In genomic region chr1:186046437-186047233, GRCh38 we compare ENCODE assay signal across 1 cellular context.
TF ChIP-seq lines count a peak whose summit lies in the region.

No MANE protein-coding gene starts in this region.

TF ChIP-seq in K562, 482 proteins besides CTCF, POLR2A, EP300 and RAD21 (continued from another document):
- TF ChIP-seq BCLAF1 (IDR thresholded peaks at IDR 0.05; ENCODE audit: borderline replicate concordance in 1 of 2, control insufficient read depth in 1 of 2, low read depth in 2 of 2, low read length in 1 of 2) = no peak
- TF ChIP-seq FOXA3 (CRISPR knock-in tag; conservative IDR thresholded peaks at IDR 0.05 in 1 of 2, IDR thresholded peaks at IDR 0.05 in 1 of 2) = no peak
- no peak for TF ChIP-seq SMAD3 (CRISPR knock-in tag; conservative IDR thresholded peaks at IDR 0.05)
- no peak for TF ChIP-seq ZBTB49 (CRISPR knock-in tag; IDR thresholded peaks at IDR 0.05; ENCODE audit: borderline replicate concordance)
- no peak for TF ChIP-seq ZNF311 (CRISPR knock-in tag; IDR thresholded peaks at IDR 0.05)
- TF ChIP-seq FOXP4 (CRISPR knock-in tag; IDR thresholded peaks at IDR 0.05; ENCODE audit: borderline replicate concordance) = no peak
- TF ChIP-seq ZNF407 (IDR thresholded peaks at IDR 0.05; ENCODE audit: low read depth) = no peak
- TF ChIP-seq XRCC4 (IDR thresholded peaks at IDR 0.05; ENCODE audit: extremely low read depth, insufficient read depth, insufficient read length) = no peak
- TF ChIP-seq TAF15 (IDR thresholded peaks at IDR 0.05; ENCODE audit: low read depth, low read length) = no peak
- no peak for TF ChIP-seq RBFOX2 (IDR thresholded peaks at IDR 0.05; ENCODE audit: low read depth, low read length)
- TF ChIP-seq NFYB (IDR thresholded peaks at IDR 0.05; ENCODE audit: extremely low read depth, insufficient read length) = no peak
- no peak for TF ChIP-seq NUFIP1 (IDR thresholded peaks at IDR 0.05; ENCODE audit: partially characterized antibody)
- no peak for TF ChIP-seq HLTF (IDR thresholded peaks at IDR 0.05)
- no peak for TF ChIP-seq KLF13 (tag; IDR thresholded peaks at IDR 0.05; ENCODE audit: borderline replicate concordance, low read depth)
- TF ChIP-seq NCOA6 (IDR thresholded peaks at IDR 0.05) = no peak
- TF ChIP-seq ARID3A (IDR thresholded peaks at IDR 0.05; ENCODE audit: borderline replicate concordance, low read depth, low read length) = peak; percentile 80; the same call in 1 of the 2 replicates
- TF ChIP-seq HMGN3 (IDR thresholded peaks at IDR 0.05; ENCODE audit: borderline replicate concordance, extremely low read depth, insufficient read length, low read depth, low read length) = no peak
- TF ChIP-seq TSC22D4 (tag; IDR thresholded peaks at IDR 0.05) = no peak
- TF ChIP-seq RFX5 (IDR thresholded peaks at IDR 0.05; ENCODE audit: low read depth, low read length) = no peak
- no peak for TF ChIP-seq DLX4 (CRISPR knock-in tag; IDR thresholded peaks at IDR 0.05)
